In genomic region chr18:35240664-35241522, GRCh38 we compare ENCODE assay signal across 1 cellular context.
A peak's percentile ranks its signal among the peaks of the same experiment; 100 is the strongest.
TF ChIP-seq lines count a peak whose summit lies in the region.

Gene ZNF397, plus strand, starts transcription at chr18:35241034. Its CDS starts 1,437 bp downstream, at chr18:35242471.

TF ChIP-seq in GM12878, 131 proteins besides CTCF, POLR2A, EP300 and RAD21 (continued from another document and continues in another):
- TF ChIP-seq, protein P1, sequence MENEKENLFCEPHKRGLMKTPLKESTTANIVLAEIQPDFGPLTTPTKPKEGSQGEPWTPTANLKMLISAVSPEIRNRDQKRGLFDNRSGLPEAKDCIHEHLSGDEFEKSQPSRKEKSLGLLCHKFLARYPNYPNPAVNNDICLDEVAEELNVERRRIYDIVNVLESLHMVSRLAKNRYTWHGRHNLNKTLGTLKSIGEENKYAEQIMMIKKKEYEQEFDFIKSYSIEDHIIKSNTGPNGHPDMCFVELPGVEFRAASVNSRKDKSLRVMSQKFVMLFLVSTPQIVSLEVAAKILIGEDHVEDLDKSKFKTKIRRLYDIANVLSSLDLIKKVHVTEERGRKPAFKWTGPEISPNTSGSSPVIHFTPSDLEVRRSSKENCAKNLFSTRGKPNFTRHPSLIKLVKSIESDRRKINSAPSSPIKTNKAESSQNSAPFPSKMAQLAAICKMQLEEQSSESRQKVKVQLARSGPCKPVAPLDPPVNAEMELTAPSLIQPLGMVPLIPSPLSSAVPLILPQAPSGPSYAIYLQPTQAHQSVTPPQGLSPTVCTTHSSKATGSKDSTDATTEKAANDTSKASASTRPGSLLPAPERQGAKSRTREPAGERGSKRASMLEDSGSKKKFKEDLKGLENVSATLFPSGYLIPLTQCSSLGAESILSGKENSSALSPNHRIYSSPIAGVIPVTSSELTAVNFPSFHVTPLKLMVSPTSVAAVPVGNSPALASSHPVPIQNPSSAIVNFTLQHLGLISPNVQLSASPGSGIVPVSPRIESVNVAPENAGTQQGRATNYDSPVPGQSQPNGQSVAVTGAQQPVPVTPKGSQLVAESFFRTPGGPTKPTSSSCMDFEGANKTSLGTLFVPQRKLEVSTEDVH (IDR thresholded peaks at IDR 0.05; ENCODE audit: low read depth, partially characterized antibody) = no peak
- no peak for TF ChIP-seq KDM1A (IDR thresholded peaks at IDR 0.05; ENCODE audit: borderline replicate concordance)
- TF ChIP-seq CHD2 (IDR thresholded peaks at IDR 0.05; ENCODE audit: borderline replicate concordance, low read depth, low read length) = no peak; the same call in 1 of the 2 replicates
- TF ChIP-seq BHLHE40 (IDR thresholded peaks at IDR 0.05; ENCODE audit: borderline replicate concordance in 1 of 2, low read depth in 2 of 2, low read length in 1 of 2) = peak in 1 of 2 experiments; percentile 71; a peak in 2 of 4 replicates
- peak; percentile 52; the same call in 1 of the 2 replicates for TF ChIP-seq ZNF207 (IDR thresholded peaks at IDR 0.05; ENCODE audit: borderline replicate concordance)
- TF ChIP-seq MEF2B (IDR thresholded peaks at IDR 0.05; ENCODE audit: partially characterized antibody, poor library complexity, severe bottlenecking) = no peak
- no peak for TF ChIP-seq YY1 (IDR thresholded peaks at IDR 0.05; ENCODE audit: low read depth, low read length)
- TF ChIP-seq MAX (IDR thresholded peaks at IDR 0.05; ENCODE audit: low read depth, low read length) = no peak
- TF ChIP-seq GABPA (IDR thresholded peaks at IDR 0.05; ENCODE audit: low read depth) = peak; percentile 85
- TF ChIP-seq, protein P2, sequence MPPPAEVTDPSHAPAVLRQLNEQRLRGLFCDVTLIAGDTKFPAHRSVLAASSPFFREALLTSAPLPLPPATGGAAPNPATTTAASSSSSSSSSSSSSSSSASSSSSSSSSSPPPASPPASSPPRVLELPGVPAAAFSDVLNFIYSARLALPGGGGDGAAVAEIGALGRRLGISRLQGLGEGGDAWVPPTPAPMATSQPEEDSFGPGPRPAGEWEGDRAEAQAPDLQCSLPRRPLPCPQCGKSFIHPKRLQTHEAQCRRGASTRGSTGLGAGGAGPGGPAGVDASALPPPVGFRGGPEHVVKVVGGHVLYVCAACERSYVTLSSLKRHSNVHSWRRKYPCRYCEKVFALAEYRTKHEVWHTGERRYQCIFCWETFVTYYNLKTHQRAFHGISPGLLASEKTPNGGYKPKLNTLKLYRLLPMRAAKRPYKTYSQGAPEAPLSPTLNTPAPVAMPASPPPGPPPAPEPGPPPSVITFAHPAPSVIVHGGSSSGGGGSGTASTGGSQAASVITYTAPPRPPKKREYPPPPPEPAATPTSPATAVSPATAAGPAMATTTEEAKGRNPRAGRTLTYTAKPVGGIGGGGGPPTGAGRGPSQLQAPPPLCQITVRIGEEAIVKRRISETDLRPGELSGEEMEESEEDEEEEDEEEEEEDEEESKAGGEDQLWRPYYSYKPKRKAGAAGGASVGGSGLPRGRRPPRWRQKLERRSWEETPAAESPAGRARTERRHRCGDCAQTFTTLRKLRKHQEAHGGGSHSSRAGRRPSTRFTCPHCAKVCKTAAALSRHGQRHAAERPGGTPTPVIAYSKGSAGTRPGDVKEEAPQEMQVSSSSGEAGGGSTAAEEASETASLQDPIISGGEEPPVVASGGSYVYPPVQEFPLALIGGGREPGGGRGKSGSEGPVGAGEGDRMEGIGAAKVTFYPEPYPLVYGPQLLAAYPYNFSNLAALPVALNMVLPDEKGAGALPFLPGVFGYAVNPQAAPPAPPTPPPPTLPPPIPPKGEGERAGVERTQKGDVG (CRISPR knock-in tag; IDR thresholded peaks at IDR 0.05) = no peak
- TF ChIP-seq TCF12 (IDR thresholded peaks at IDR 0.05; ENCODE audit: low read depth, low read length) = no peak
- peak; percentile 47; the same call in 1 of the 3 replicates for TF ChIP-seq POU2F2 (IDR thresholded peaks at IDR 0.05; ENCODE audit: borderline replicate concordance, low read depth, low read length)
- peak; percentile 48; the same call in 1 of the 2 replicates for TF ChIP-seq MXI1 (IDR thresholded peaks at IDR 0.05; ENCODE audit: low read depth, low read length)
- no peak for TF ChIP-seq RBBP5 (conservative IDR thresholded peaks at IDR 0.05)
- no peak for TF ChIP-seq ZSCAN29 (IDR thresholded peaks at IDR 0.05)
- TF ChIP-seq, protein P3, sequence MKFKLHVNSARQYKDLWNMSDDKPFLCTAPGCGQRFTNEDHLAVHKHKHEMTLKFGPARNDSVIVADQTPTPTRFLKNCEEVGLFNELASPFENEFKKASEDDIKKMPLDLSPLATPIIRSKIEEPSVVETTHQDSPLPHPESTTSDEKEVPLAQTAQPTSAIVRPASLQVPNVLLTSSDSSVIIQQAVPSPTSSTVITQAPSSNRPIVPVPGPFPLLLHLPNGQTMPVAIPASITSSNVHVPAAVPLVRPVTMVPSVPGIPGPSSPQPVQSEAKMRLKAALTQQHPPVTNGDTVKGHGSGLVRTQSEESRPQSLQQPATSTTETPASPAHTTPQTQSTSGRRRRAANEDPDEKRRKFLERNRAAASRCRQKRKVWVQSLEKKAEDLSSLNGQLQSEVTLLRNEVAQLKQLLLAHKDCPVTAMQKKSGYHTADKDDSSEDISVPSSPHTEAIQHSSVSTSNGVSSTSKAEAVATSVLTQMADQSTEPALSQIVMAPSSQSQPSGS (IDR thresholded peaks at IDR 0.05; ENCODE audit: low read length) = no peak; the same call in 1 of the 2 replicates
- peak; percentile 90 to 91 for TF ChIP-seq IKZF2 (IDR thresholded peaks at IDR 0.05)
- TF ChIP-seq LARP7 (IDR thresholded peaks at IDR 0.05) = peak; percentile 65; the same call in 1 of the 2 replicates
- TF ChIP-seq TCF3 (IDR thresholded peaks at IDR 0.05; ENCODE audit: borderline replicate concordance, insufficient read depth, low read depth, low read length) = peak; percentile 49; the same call in 1 of the 2 replicates
- no peak for TF ChIP-seq CBX3 (IDR thresholded peaks at IDR 0.05; ENCODE audit: borderline replicate concordance, low read depth)
- no peak for TF ChIP-seq BMI1 (IDR thresholded peaks at IDR 0.05; ENCODE audit: borderline replicate concordance)
- TF ChIP-seq HSF1 (IDR thresholded peaks at IDR 0.05; ENCODE audit: low read depth, low read length) = no peak
- TF ChIP-seq YBX1 (IDR thresholded peaks at IDR 0.05) = no peak
- peak; percentile 80; the same call in 1 of the 2 replicates for TF ChIP-seq NBN (IDR thresholded peaks at IDR 0.05)
- TF ChIP-seq, protein P4, sequence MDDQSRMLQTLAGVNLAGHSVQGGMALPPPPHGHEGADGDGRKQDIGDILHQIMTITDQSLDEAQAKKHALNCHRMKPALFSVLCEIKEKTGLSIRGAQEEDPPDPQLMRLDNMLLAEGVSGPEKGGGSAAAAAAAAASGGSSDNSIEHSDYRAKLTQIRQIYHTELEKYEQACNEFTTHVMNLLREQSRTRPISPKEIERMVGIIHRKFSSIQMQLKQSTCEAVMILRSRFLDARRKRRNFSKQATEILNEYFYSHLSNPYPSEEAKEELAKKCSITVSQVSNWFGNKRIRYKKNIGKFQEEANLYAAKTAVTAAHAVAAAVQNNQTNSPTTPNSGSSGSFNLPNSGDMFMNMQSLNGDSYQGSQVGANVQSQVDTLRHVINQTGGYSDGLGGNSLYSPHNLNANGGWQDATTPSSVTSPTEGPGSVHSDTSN (IDR thresholded peaks at IDR 0.05; ENCODE audit: insufficient replicate concordance, low read depth, low read length) = no peak
- no peak for TF ChIP-seq SKIL (IDR thresholded peaks at IDR 0.05; ENCODE audit: low read depth, poor library complexity, severe bottlenecking)
- TF ChIP-seq SIX5 (IDR thresholded peaks at IDR 0.05; ENCODE audit: low read depth, low read length, severe bottlenecking) = no peak
- TF ChIP-seq, protein P5, sequence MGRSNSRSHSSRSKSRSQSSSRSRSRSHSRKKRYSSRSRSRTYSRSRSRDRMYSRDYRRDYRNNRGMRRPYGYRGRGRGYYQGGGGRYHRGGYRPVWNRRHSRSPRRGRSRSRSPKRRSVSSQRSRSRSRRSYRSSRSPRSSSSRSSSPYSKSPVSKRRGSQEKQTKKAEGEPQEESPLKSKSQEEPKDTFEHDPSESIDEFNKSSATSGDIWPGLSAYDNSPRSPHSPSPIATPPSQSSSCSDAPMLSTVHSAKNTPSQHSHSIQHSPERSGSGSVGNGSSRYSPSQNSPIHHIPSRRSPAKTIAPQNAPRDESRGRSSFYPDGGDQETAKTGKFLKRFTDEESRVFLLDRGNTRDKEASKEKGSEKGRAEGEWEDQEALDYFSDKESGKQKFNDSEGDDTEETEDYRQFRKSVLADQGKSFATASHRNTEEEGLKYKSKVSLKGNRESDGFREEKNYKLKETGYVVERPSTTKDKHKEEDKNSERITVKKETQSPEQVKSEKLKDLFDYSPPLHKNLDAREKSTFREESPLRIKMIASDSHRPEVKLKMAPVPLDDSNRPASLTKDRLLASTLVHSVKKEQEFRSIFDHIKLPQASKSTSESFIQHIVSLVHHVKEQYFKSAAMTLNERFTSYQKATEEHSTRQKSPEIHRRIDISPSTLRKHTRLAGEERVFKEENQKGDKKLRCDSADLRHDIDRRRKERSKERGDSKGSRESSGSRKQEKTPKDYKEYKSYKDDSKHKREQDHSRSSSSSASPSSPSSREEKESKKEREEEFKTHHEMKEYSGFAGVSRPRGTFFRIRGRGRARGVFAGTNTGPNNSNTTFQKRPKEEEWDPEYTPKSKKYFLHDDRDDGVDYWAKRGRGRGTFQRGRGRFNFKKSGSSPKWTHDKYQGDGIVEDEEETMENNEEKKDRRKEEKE (IDR thresholded peaks at IDR 0.05) = no peak
- 0 out of 2 replicates have a peak, but pooled peaks have one; percentile 6 for TF ChIP-seq ZBTB11 (CRISPR knock-in tag; IDR thresholded peaks at IDR 0.05)
- TF ChIP-seq, protein P6, sequence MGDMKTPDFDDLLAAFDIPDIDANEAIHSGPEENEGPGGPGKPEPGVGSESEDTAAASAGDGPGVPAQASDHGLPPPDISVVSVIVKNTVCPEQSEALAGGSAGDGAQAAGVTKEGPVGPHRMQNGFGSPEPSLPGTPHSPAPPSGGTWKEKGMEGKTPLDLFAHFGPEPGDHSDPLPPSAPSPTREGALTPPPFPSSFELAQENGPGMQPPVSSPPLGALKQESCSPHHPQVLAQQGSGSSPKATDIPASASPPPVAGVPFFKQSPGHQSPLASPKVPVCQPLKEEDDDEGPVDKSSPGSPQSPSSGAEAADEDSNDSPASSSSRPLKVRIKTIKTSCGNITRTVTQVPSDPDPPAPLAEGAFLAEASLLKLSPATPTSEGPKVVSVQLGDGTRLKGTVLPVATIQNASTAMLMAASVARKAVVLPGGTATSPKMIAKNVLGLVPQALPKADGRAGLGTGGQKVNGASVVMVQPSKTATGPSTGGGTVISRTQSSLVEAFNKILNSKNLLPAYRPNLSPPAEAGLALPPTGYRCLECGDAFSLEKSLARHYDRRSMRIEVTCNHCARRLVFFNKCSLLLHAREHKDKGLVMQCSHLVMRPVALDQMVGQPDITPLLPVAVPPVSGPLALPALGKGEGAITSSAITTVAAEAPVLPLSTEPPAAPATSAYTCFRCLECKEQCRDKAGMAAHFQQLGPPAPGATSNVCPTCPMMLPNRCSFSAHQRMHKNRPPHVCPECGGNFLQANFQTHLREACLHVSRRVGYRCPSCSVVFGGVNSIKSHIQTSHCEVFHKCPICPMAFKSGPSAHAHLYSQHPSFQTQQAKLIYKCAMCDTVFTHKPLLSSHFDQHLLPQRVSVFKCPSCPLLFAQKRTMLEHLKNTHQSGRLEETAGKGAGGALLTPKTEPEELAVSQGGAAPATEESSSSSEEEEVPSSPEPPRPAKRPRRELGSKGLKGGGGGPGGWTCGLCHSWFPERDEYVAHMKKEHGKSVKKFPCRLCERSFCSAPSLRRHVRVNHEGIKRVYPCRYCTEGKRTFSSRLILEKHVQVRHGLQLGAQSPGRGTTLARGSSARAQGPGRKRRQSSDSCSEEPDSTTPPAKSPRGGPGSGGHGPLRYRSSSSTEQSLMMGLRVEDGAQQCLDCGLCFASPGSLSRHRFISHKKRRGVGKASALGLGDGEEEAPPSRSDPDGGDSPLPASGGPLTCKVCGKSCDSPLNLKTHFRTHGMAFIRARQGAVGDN (IDR thresholded peaks at IDR 0.05) = peak; percentile 65
- TF ChIP-seq ESRRA (IDR thresholded peaks at IDR 0.05; ENCODE audit: low read length) = no peak
